ENCODE assay signal across 8 cellular contexts in genomic region chr5:88269222-88269771, GRCh38. TPM values are rescaled to one million over a fixed set of nuclear protein-coding genes. Genes with fewer than 3 reads are reported as not detected.
DNase-seq lines count a peak whose midpoint lies in the region; ATAC-seq and TF ChIP-seq lines count a peak whose summit lies in the region.

No MANE protein-coding gene starts in this region.

- peak; percentile 2 to 5 for ATAC-seq in activated CD4-positive, CD25-positive, alpha-beta regulatory T cell treated with anti-CD3 and anti-CD28 coated beads, Interleukin-2, amount 50 U/mL, for 24 hours
- peak; percentile 13 for ATAC-seq in activated CD8-positive, alpha-beta T cell treated with anti-CD3 and anti-CD28 coated beads for 36 hours
- peak; percentile 48 for ATAC-seq in omental fat pad (ENCODE audit: low FRiP score)

- peak overlapping the region; percentile 95 for H3K4me3 Mint-ChIP-seq in activated CD8-positive, alpha-beta T cell treated with anti-CD3 and anti-CD28 coated beads for 36 hours

- intact Hi-C loops in activated CD8-positive, alpha-beta T cell treated with anti-CD3 and anti-CD28 coated beads for 36 hours (cut with micrococcal nuclease), result loop anchor here (10.0 kb wide), 1 partner anchor 406 kb away; no protein-coding TSS in a partner anchor

- H3K27me3 Mint-ChIP-seq in activated CD8-positive, alpha-beta T cell treated with anti-CD3 and anti-CD28 coated beads for 36 hours, result no peaks in the 10 kb centered on the region

- H3K4me1 Mint-ChIP-seq in activated CD8-positive, alpha-beta T cell treated with anti-CD3 and anti-CD28 coated beads for 36 hours (ENCODE audit: low read depth), result peaks cover 52% of the 10 kb centered on the region

- no peak for DNase-seq in activated CD4-positive, CD25-positive, alpha-beta regulatory T cell (lab: John Stamatoyannopoulos, UW)
- no peak for DNase-seq in H7
- peak; percentile 53 for DNase-seq in LoVo (ENCODE audit: low spot score)
- peak; percentile 30 for DNase-seq in activated CD8-positive, alpha-beta T cell treated with anti-CD3 and anti-CD28 coated beads for 36 hours
- DNase-seq in foreskin fibroblast, result peak in 1 of 2 donors; percentile 30
- DNase-seq in omental fat pad (ENCODE audit: low spot score), result no peak
- DNase-seq in mesenteric fat pad (ENCODE audit: low spot score), result no peak

- H3K9me3 Mint-ChIP-seq in activated CD8-positive, alpha-beta T cell treated with anti-CD3 and anti-CD28 coated beads for 36 hours, result peaks cover 2% of the 10 kb centered on the region

- POLR2A ChIA-PET in activated CD8-positive, alpha-beta T cell treated with anti-CD3 and anti-CD28 coated beads for 36 hours (lab: Charles Lee), result no interaction called here

- no peak for TF ChIP-seq CTCF in activated CD8-positive, alpha-beta T cell treated with anti-CD3 and anti-CD28 coated beads for 36 hours (IDR thresholded peaks at IDR 0.05)
- no peak for TF ChIP-seq CTCF in foreskin fibroblast (IDR thresholded peaks at IDR 0.05; ENCODE audit: low read depth, low read length)
- TF ChIP-seq CTCF in omental fat pad (IDR thresholded peaks at IDR 0.05), result no peak

- peak overlapping the region; percentile 65 for H3K4me3 ChIP-seq in H7 (ENCODE audit: insufficient read depth, low read depth, low read length)
- H3K4me3 ChIP-seq in foreskin fibroblast (ENCODE audit: low read depth in 1 of 2, low read length in 2 of 2), result peak overlapping the region; percentile 88 to 99

- H3K27ac Mint-ChIP-seq in activated CD8-positive, alpha-beta T cell treated with anti-CD3 and anti-CD28 coated beads for 36 hours, result peak overlapping the region; percentile 97

- no peaks in the 10 kb centered on the region for H3K27me3 ChIP-seq in H7 (ENCODE audit: control insufficient read depth, insufficient read depth, low read length)

- H3K36me3 Mint-ChIP-seq in activated CD8-positive, alpha-beta T cell treated with anti-CD3 and anti-CD28 coated beads for 36 hours (ENCODE audit: low read depth), result peaks cover 60% of the 10 kb centered on the region

- CTCF ChIA-PET in activated CD8-positive, alpha-beta T cell treated with anti-CD3 and anti-CD28 coated beads for 36 hours (lab: Charles Lee), result no interaction called here

- H3K36me3 ChIP-seq in H7 (replicated peaks; ENCODE audit: control insufficient read depth, insufficient read depth, low read length), result peaks cover 4% of the 10 kb centered on the region

RNA-seq across cellular contexts. Expression of gene TMEM161B, which starts 0.7 kb away (rescaled TPM):
- total RNA-seq in H7 (2014; rRNA removed; shearing (Covaris generic)), result 12.2 and 15.1 TPM in 2 replicates
- 10 to 100 TPM; 20.6 to 21.5 TPM for total RNA-seq in activated CD8-positive, alpha-beta T cell treated with anti-CD3 and anti-CD28 coated beads for 36 hours
- total RNA-seq in omental fat pad (10 to 100 TPM in 3 of 4 donors, 1 to 10 TPM in 1; 9.6 to 13.1 (median 11.0) TPM), mesenteric fat pad (9.4 TPM)

Comparison
In these comparisons a context has a peak if more than half of its experiments do, and no peak if none do; other contexts are left out.
1. DNase-seq: peak in LoVo (single experiment) and activated CD8-positive, alpha-beta T cell treated with anti-CD3 and anti-CD28 coated beads for 36 hours (single experiment); none in activated CD4-positive, CD25-positive, alpha-beta regulatory T cell (0 of 4), H7 (single experiment), omental fat pad (single experiment) and mesenteric fat pad (single experiment).
2. Peak in every context shown above with its lines, with median percentiles within 50 percentile points of each other: ATAC-seq.